In the genomic region with DNA sequence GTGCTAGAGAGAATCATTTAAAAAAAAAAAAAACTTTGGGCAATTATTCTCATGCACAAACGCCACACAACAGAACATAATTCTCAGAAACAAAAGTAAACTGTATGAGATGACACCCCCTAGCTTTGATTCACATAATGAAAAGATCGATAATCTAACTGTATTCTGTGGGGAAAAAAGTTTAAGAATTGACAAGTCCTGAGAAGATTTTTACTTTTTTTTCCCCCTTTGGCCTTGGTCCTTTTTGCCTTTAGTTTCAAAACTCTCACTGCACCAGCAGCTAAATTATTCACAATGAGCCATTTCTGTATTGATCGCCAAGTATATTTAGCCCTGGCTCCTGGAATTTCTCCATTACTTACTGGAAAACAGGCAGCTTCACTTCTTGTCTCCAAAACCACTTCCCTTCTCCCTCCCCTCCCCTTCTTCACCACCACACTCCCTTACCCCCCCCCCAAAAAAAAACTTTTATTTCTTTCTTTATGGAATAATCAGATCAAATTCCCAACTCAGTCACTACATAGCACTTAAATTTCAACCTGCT, we compare ENCODE assay signal across 8 cellular contexts. TPM values are rescaled to one million over a fixed set of nuclear protein-coding genes. Genes with fewer than 3 reads are reported as not detected.
DNase-seq lines count a peak whose midpoint lies in the region; ATAC-seq and TF ChIP-seq lines count a peak whose summit lies in the region.

No MANE protein-coding gene starts in this region.

- no peak for ATAC-seq in activated T-cell treated with anti-CD3 and anti-CD28 coated beads, Interleukin-2, amount 50 U/mL, for 72 hours (replicated peaks in 1 of 2)
- ATAC-seq in left lung: no peak

- 14 to 34% (median 19%) methylated on average over 3 of the region's 3 CpGs for WGBS in adrenal gland, 4 donors
- 23% methylated on average over 3 of the region's 3 CpGs for WGBS in thyroid gland, 2 donors

- no peak for DNase-seq in activated T-cell treated with anti-CD3 and anti-CD28 coated beads, Interleukin-2, amount 50 U/mL, for 72 hours
- no peak for DNase-seq in activated T-cell treated with anti-CD3 and anti-CD28 coated beads, Interleukin-2, amount 50 U/mL, for 1 hour
- DNase-seq in adrenal gland: peak in 2 of 7 donors; percentile 2 to 10
- no peak for DNase-seq in left lung
- DNase-seq in thyroid gland: no peak
- DNase-seq in GM10266 (ENCODE audit: extremely low spot score): no peak
- no peak for DNase-seq in activated CD8-positive, alpha-beta memory T cell treated with anti-CD3 and anti-CD28 coated beads, Interleukin-2, amount 50 U/mL, for 4 hours
- no peak for DNase-seq in GM19238 (ENCODE audit: insufficient read length, low spot score)

- intact Hi-C loops in adrenal gland (cut with DNase I): no loop called here
- intact Hi-C loops in left lung (cut with DNase I): no loop called here
- intact Hi-C loops in thyroid gland (cut with DNase I): loop anchor here (10.0 kb wide), 1 partner anchor 465 kb away; no protein-coding TSS in a partner anchor

- peaks cover 27% of the 10 kb centered on the region for H3K27me3 Mint-ChIP-seq in activated T-cell treated with anti-CD3 and anti-CD28 coated beads, Interleukin-2, amount 50 U/mL, for 72 hours (ENCODE audit: low read depth)

- H3K9me3 Mint-ChIP-seq in activated T-cell treated with anti-CD3 and anti-CD28 coated beads, Interleukin-2, amount 50 U/mL, for 72 hours: no peaks in the 10 kb centered on the region

- H3K4me1 ChIP-seq in adrenal gland (replicated peaks in 1 of 2) (peaks cover 6 to 20% of the 10 kb centered on the region in 2 donors), left lung (peaks cover 0 to 5% of the 10 kb centered on the region in 2 donors), thyroid gland (peaks cover 11 to 29% of the 10 kb centered on the region in 2 donors)

- peaks cover 0 to 6% of the 10 kb centered on the region in 2 donors for H3K36me3 Mint-ChIP-seq in activated T-cell treated with anti-CD3 and anti-CD28 coated beads, Interleukin-2, amount 50 U/mL, for 72 hours (ENCODE audit: insufficient read depth in 2 of 2)

- peak overlapping the region; percentile 93 to 94 for H3K4me3 Mint-ChIP-seq in activated T-cell treated with anti-CD3 and anti-CD28 coated beads, Interleukin-2, amount 50 U/mL, for 72 hours

- peak overlapping the region; percentile 87 for H3K27ac Mint-ChIP-seq in activated T-cell treated with anti-CD3 and anti-CD28 coated beads, Interleukin-2, amount 50 U/mL, for 72 hours

- H3K4me1 Mint-ChIP-seq in activated T-cell treated with anti-CD3 and anti-CD28 coated beads, Interleukin-2, amount 50 U/mL, for 72 hours (ENCODE audit: low read depth): peaks cover 41% of the 10 kb centered on the region

- H3K9me3 ChIP-seq in adrenal gland (replicated peaks in 1 of 3): no peaks in the 10 kb centered on the region
- no peaks in the 10 kb centered on the region for H3K9me3 ChIP-seq in left lung
- no peaks in the 10 kb centered on the region for H3K9me3 ChIP-seq in thyroid gland

- no peaks in the 10 kb centered on the region for H3K36me3 ChIP-seq in adrenal gland (replicated peaks in 1 of 2)
- no peaks in the 10 kb centered on the region for H3K36me3 ChIP-seq in left lung
- H3K36me3 ChIP-seq in thyroid gland: no peaks in the 10 kb centered on the region

- H3K27ac ChIP-seq in adrenal gland (peak overlapping the region in 4 of 5 donors; percentile 21 to 57 (median 40)), left lung (peak overlapping the region in 1 of 2 donors; percentile 2), thyroid gland (peak overlapping the region; percentile 82 to 86 (median 83))

- H3K27me3 ChIP-seq in adrenal gland: no peaks in the 10 kb centered on the region
- peaks cover 0 to 7% of the 10 kb centered on the region in 2 donors for H3K27me3 ChIP-seq in left lung
- H3K27me3 ChIP-seq in thyroid gland: no peaks in the 10 kb centered on the region

- TF ChIP-seq CTCF in adrenal gland (IDR thresholded peaks at IDR 0.05) (peak in 4 of 6 experiments; percentile 4 to 31 (median 16)), left lung (IDR thresholded peaks at IDR 0.05) (no peak), thyroid gland (IDR thresholded peaks at IDR 0.05) (peak in 2 of 6 experiments; percentile 23 to 24), GM10266 (IDR thresholded peaks at IDR 0.05; ENCODE audit: control insufficient read depth, insufficient read depth, low read depth, missing control alignments) (no peak)

- TF ChIP-seq POLR2A in adrenal gland (IDR thresholded peaks at IDR 0.05) (peak in 1 of 2 donors; percentile 34), thyroid gland (IDR thresholded peaks at IDR 0.05) (no peak)

- H3K4me3 ChIP-seq in adrenal gland (peak overlapping the region in 3 of 4 donors; percentile 39 to 92 (median 48)), left lung (peak overlapping the region; percentile 42 to 71), thyroid gland (replicated peaks in 1 of 3) (peak overlapping the region in 2 of 3 donors; percentile 44 to 62)

RNA-seq across cellular contexts. Expression of gene IKZF2, which starts 2.0 kb away (rescaled TPM):
- total RNA-seq in activated T-cell treated with anti-CD3 and anti-CD28 coated beads, Interleukin-2, amount 50 U/mL, for 72 hours: 10 to 100 TPM in 1 of 2 donors, 1 to 10 TPM in 1; 9.8 to 19.1 TPM
- total RNA-seq in adrenal gland (10 to 100 TPM in 3 of 8 donors, 1 to 10 TPM in 5; 1.4 to 18.9 (median 9.3) TPM), left lung (10 to 100 TPM; 11.2 to 11.6 TPM), thyroid gland (10 to 100 TPM; 25.3 to 84.8 (median 47.2) TPM)
- polyA plus RNA-seq in adrenal gland: 1 to 10 TPM in 1 of 3 donors, under 1 TPM in 2; 0.44 to 4.9 (median 0.97) TPM

Comparison
In these comparisons a context has a peak if more than half of its experiments do, and no peak if none do; other contexts are left out.
1. CTCF ChIP-seq: peak in adrenal gland (4 of 6); none in left lung (0 of 2) and GM10266 (single experiment).
2. Peak in every context shown above with its lines, with median percentiles within 50 percentile points of each other: H3K4me3 ChIP-seq.